26 cellular contexts compared by ENCODE assay signal in genomic region chr17:80995131-80995530, GRCh38.
"Had no signal": no experiment of that assay in that cellular context is flagged by ENCODE, and none has a peak within 500 bp of the region (broad histone marks: within the 10 kb centered on the region; RNA-seq: fewer than 3 reads in every experiment).

No MANE protein-coding gene starts in this region.

- H3K27ac ChIP-seq: brain microvascular endothelial cell, cardiac muscle cell, KMS-11, SJCRH30 had no signal

- H3K4me3 Mint-ChIP-seq: activated CD4-positive, alpha-beta T cell treated with anti-CD3 and anti-CD28 coated beads, Interleukin-2, amount 10 ng/mL, durations not matched to agents 24 days and 14 days; activated naive CD4-positive, alpha-beta T cell treated with anti-CD3 and anti-CD28 coated beads for 36 hours; activated naive CD8-positive, alpha-beta T cell; activated T-helper 17 cell treated with anti-CD3 and anti-CD28 coated beads, Interleukin-2, amount 50 U/mL, for 72 hours; T-helper 1 cell treated with Interleukin-12 subunit alpha and Interleukin-12 subunit beta and Interleukin-4 antibody, amounts not matched to agents 30 μg/mL and 1 μg/mL, for 36 hours had no signal

- DNase-seq: activated CD4-positive, alpha-beta T cell treated with anti-CD3 and anti-CD28 coated beads, Interleukin-2, amount 10 ng/mL, durations not matched to agents 24 days and 14 days; activated CD4-positive, alpha-beta T cell treated with anti-CD3 and anti-CD28 coated beads, Interleukin-2, amount 50 U/mL, for 48 hours; activated CD8-positive, alpha-beta memory T cell treated with anti-CD3 and anti-CD28 coated beads for 24 hours; activated gamma-delta T cell; activated naive CD4-positive, alpha-beta T cell treated with anti-CD3 and anti-CD28 coated beads for 36 hours; activated T-cell treated with anti-CD3 and anti-CD28 coated beads, Interleukin-2, amount 50 U/mL, for 48 hours; amygdala; brain microvascular endothelial cell; NCI-H1092 treated with DMSO at 0.1 percent for 48 hours; NCI-H1417 treated with DMSO at 0.1 percent for 48 hours; NCI-H1694; NCI-H2029; NCI-H2107; NCI-H2171 treated with DMSO at 0.1 percent for 48 hours; NCI-H345; NCI-H510A; NCI-H526 treated with DMSO at 0.1 percent for 48 hours; NCI-H82; SJCRH30 had no signal

- H3K36me3 Mint-ChIP-seq: activated naive CD8-positive, alpha-beta T cell had no signal

- H3K27me3 Mint-ChIP-seq: activated CD4-positive, alpha-beta T cell treated with anti-CD3 and anti-CD28 coated beads, Interleukin-2, amount 10 ng/mL, durations not matched to agents 24 days and 14 days; activated naive CD8-positive, alpha-beta T cell; activated T-helper 17 cell treated with anti-CD3 and anti-CD28 coated beads, Interleukin-2, amount 50 U/mL, for 72 hours had no signal

- H3K4me3 ChIP-seq: cardiac muscle cell, SJCRH30 had no signal

- H3K4me1 ChIP-seq: SJCRH30 had no signal

- H3K9me3 ChIP-seq: SJCRH30 had no signal

- H3K9ac ChIP-seq: KMS-11 had no signal

- H3K9me3 Mint-ChIP-seq: activated CD4-positive, alpha-beta T cell treated with anti-CD3 and anti-CD28 coated beads, Interleukin-2, amount 10 ng/mL, durations not matched to agents 24 days and 14 days; activated naive CD4-positive, alpha-beta T cell treated with anti-CD3 and anti-CD28 coated beads for 36 hours; activated T-helper 17 cell treated with anti-CD3 and anti-CD28 coated beads, Interleukin-2, amount 50 U/mL, for 72 hours; T-helper 1 cell treated with Interleukin-12 subunit alpha and Interleukin-12 subunit beta and Interleukin-4 antibody, amounts not matched to agents 30 μg/mL and 1 μg/mL, for 36 hours had no signal

- H3K4me1 Mint-ChIP-seq: activated T-helper 17 cell treated with anti-CD3 and anti-CD28 coated beads, Interleukin-2, amount 50 U/mL, for 72 hours had no signal

- ATAC-seq: activated CD4-positive, CD25-positive, alpha-beta regulatory T cell treated with anti-CD3 and anti-CD28 coated beads, Interleukin-2, amount 50 U/mL, for 24 hours; activated T-helper 17 cell treated with anti-CD3 and anti-CD28 coated beads, Interleukin-2, amount 50 U/mL, for 72 hours; Right ventricle myocardium inferior had no signal

- H3K27ac Mint-ChIP-seq: activated CD4-positive, alpha-beta T cell treated with anti-CD3 and anti-CD28 coated beads, Interleukin-2, amount 10 ng/mL, durations not matched to agents 24 days and 14 days; activated naive CD4-positive, alpha-beta T cell treated with anti-CD3 and anti-CD28 coated beads for 36 hours; activated naive CD8-positive, alpha-beta T cell; activated T-helper 17 cell treated with anti-CD3 and anti-CD28 coated beads, Interleukin-2, amount 50 U/mL, for 72 hours; T-helper 1 cell treated with Interleukin-12 subunit alpha and Interleukin-12 subunit beta and Interleukin-4 antibody, amounts not matched to agents 30 μg/mL and 1 μg/mL, for 36 hours had no signal
